Comparison of ENCODE assay signal across 22 cellular contexts in genomic region chr5:179194941-179195381, GRCh38.
A peak's percentile ranks its signal among the peaks of the same experiment; 100 is the strongest.
DNase-seq lines count a peak whose midpoint lies in the region; ATAC-seq and TF ChIP-seq lines count a peak whose summit lies in the region.
"Had no signal": no experiment of that assay in that cellular context is flagged by ENCODE, and none has a peak within 500 bp of the region (broad histone marks: within the 10 kb centered on the region; RNA-seq: fewer than 3 reads in every experiment).

No MANE protein-coding gene starts in this region.

- H3K4me3 Mint-ChIP-seq in chondrocyte (ENCODE audit: unreplicated experiment), result no peak overlapping the region
- H3K4me3 Mint-ChIP-seq: CD8-positive, alpha-beta T cell; GM23338 had no signal

- H3K4me1 ChIP-seq in heart right ventricle (peaks cover 0 to 6% (median 0%) of the 10 kb centered on the region in 9 donors), lower lobe of right lung (no peaks in the 10 kb centered on the region), vagina (peaks cover 21% of the 10 kb centered on the region)

- H3K27me3 Mint-ChIP-seq in chondrocyte (ENCODE audit: low read depth), result no peaks in the 10 kb centered on the region

- intact Hi-C loops in Right ventricle myocardium inferior (cut with DNase I), result no loop called here
- intact Hi-C loops in heart right ventricle (cut with DNase I), result no loop called here
- intact Hi-C loops in lower lobe of right lung (cut with DNase I), result no loop called here
- intact Hi-C loops in vagina (cut with DNase I), result no loop called here

- TF ChIP-seq CTCF in heart right ventricle (IDR thresholded peaks at IDR 0.05), result no peak
- TF ChIP-seq CTCF in chondrocyte (IDR thresholded peaks at IDR 0.05), result no peak
- TF ChIP-seq CTCF in lower lobe of right lung (IDR thresholded peaks at IDR 0.05), result no peak
- TF ChIP-seq CTCF in vagina (IDR thresholded peaks at IDR 0.05), result no peak

- no peak overlapping the region for H3K27ac Mint-ChIP-seq in chondrocyte (ENCODE audit: unreplicated experiment)
- H3K27ac Mint-ChIP-seq: CD8-positive, alpha-beta T cell; GM23338 had no signal

- H3K4me1 Mint-ChIP-seq in chondrocyte (ENCODE audit: low read depth), result no peaks in the 10 kb centered on the region

- DNase-seq in Right ventricle myocardium inferior (ENCODE audit: missing footprints), result peak; percentile 58
- no peak for DNase-seq in heart right ventricle
- peak; percentile 90 for DNase-seq in chondrocyte (ENCODE audit: low spot score)
- DNase-seq in lower lobe of right lung, result peak; percentile 40
- no peak for DNase-seq in vagina (ENCODE audit: extremely low spot score in 2 of 2)
- no peak for DNase-seq in SW480 (ENCODE audit: low spot score)
- DNase-seq: 8988T; C1 segment of cervical spinal cord; CD8-positive, alpha-beta T cell; GDM1; HCEC 1CT; KG1; NCI-H1105; NCI-H146; NCI-H2029 treated with DMSO at 0.1 percent for 48 hours; NCI-H226; NCI-H510A treated with DMSO at 0.1 percent for 48 hours; NCI-H748 treated with DMSO at 0.1 percent for 48 hours; PC-9; RPMI8226 had no signal

- H3K9me3 Mint-ChIP-seq in chondrocyte (ENCODE audit: low read depth), result no peaks in the 10 kb centered on the region
- H3K9me3 Mint-ChIP-seq: CD8-positive, alpha-beta T cell; GM23338 had no signal

- ATAC-seq in Right ventricle myocardium inferior, result no peak
- no peak for ATAC-seq in heart right ventricle
- ATAC-seq in lower lobe of right lung, result no peak
- no peak for ATAC-seq in HG03139 (IDR thresholded peaks at IDR 0.05; ENCODE audit: unreplicated experiment)
- ATAC-seq: CD8-positive, alpha-beta T cell; GM23338 had no signal

- no peaks in the 10 kb centered on the region for H3K36me3 Mint-ChIP-seq in chondrocyte (ENCODE audit: low read depth)
- H3K36me3 Mint-ChIP-seq: CD8-positive, alpha-beta T cell had no signal

- no peak for TF ChIP-seq POLR2A in vagina (IDR thresholded peaks at IDR 0.05)

- peaks cover 0 to 13% (median 8%) of the 10 kb centered on the region in 7 donors for H3K27me3 ChIP-seq in heart right ventricle
- H3K27me3 ChIP-seq in lower lobe of right lung (ENCODE audit: low read depth), result no peaks in the 10 kb centered on the region
- no peaks in the 10 kb centered on the region for H3K27me3 ChIP-seq in vagina

- H3K27ac ChIP-seq in heart right ventricle, result no peak overlapping the region
- no peak overlapping the region for H3K27ac ChIP-seq in lower lobe of right lung
- peak overlapping the region; percentile 72 for H3K27ac ChIP-seq in vagina
- H3K27ac ChIP-seq: PC-9 had no signal

- no peaks in the 10 kb centered on the region for H3K36me3 ChIP-seq in heart right ventricle
- no peaks in the 10 kb centered on the region for H3K36me3 ChIP-seq in lower lobe of right lung
- no peaks in the 10 kb centered on the region for H3K36me3 ChIP-seq in vagina

- H3K9me3 ChIP-seq in heart right ventricle (no peaks in the 10 kb centered on the region), lower lobe of right lung (no peaks in the 10 kb centered on the region), vagina (no peaks in the 10 kb centered on the region)

- H3K4me3 ChIP-seq in heart right ventricle, result no peak overlapping the region
- H3K4me3 ChIP-seq in lower lobe of right lung, result no peak overlapping the region
- no peak overlapping the region for H3K4me3 ChIP-seq in vagina
- H3K4me3 ChIP-seq: GM23338, PC-9 had no signal

- 89 to 94% methylated on average over 19 of the region's 19 CpGs for WGBS in heart right ventricle, 2 donors

Comparison
In these comparisons a context has a peak if more than half of its experiments do, and no peak if none do; other contexts are left out.
1. DNase-seq: peak in Right ventricle myocardium inferior (single experiment), chondrocyte (single experiment) and lower lobe of right lung (single experiment); none in heart right ventricle (0 of 2), vagina (0 of 2) and SW480 (single experiment).